In genomic region chr9:135847833-135848232, GRCh38 we compare ENCODE assay signal across 28 cellular contexts.
"Had no signal": no experiment of that assay in that cellular context is flagged by ENCODE, and none has a peak within 500 bp of the region (broad histone marks: within the 10 kb centered on the region; RNA-seq: fewer than 3 reads in every experiment).

No MANE protein-coding gene starts in this region.

- H3K27me3 ChIP-seq: esophagus squamous epithelium, neutrophil, ovary, testis, transverse colon had no signal

- H3K27ac ChIP-seq: epithelial cell of prostate, esophagus squamous epithelium, left ventricle myocardium inferior, neutrophil, ovary, skin epidermis, testis, transverse colon had no signal

- H3K36me3 ChIP-seq: ovary had no signal

- H3K9me3 ChIP-seq: esophagus squamous epithelium, neutrophil, ovary, testis, transverse colon had no signal

- H3K27ac Mint-ChIP-seq: activated CD4-positive, alpha-beta T cell treated with anti-CD3 and anti-CD28 coated beads, Interleukin-2, amount 10 ng/mL, durations not matched to agents 7 days and 5 days; activated CD8-positive, alpha-beta T cell treated with anti-CD3 and anti-CD28 coated beads for 36 hours; activated naive CD4-positive, alpha-beta T cell treated with anti-CD3 and anti-CD28 coated beads, Interleukin-2, amount 50 U/mL, for 24 hours; activated naive CD8-positive, alpha-beta T cell treated with anti-CD3 and anti-CD28 coated beads, Interleukin-2, amount 50 U/mL, for 24 hours; activated T-helper 17 cell treated with anti-CD3 and anti-CD28 coated beads, Interleukin-2, amount 50 U/mL, for 72 hours; dendritic cell treated with granulocyte-macrophage colony-stimulating factor and Interleukin-4, amounts not matched to agents 40 ng/mL and 50 ng/mL, for 4 days; nephron; progenitor cell of endocrine pancreas had no signal

- H3K4me3 Mint-ChIP-seq: activated CD4-positive, alpha-beta T cell treated with anti-CD3 and anti-CD28 coated beads, Interleukin-2, amount 10 ng/mL, durations not matched to agents 7 days and 5 days; activated CD8-positive, alpha-beta T cell treated with anti-CD3 and anti-CD28 coated beads for 36 hours; activated naive CD4-positive, alpha-beta T cell treated with anti-CD3 and anti-CD28 coated beads, Interleukin-2, amount 50 U/mL, for 24 hours; activated naive CD8-positive, alpha-beta T cell treated with anti-CD3 and anti-CD28 coated beads, Interleukin-2, amount 50 U/mL, for 24 hours; activated T-cell treated with anti-CD3 and anti-CD28 coated beads, Interleukin-2, amount 50 U/mL, for 4 hours; activated T-helper 17 cell treated with anti-CD3 and anti-CD28 coated beads, Interleukin-2, amount 50 U/mL, for 72 hours; central memory CD8-positive, alpha-beta T cell; dendritic cell treated with granulocyte-macrophage colony-stimulating factor and Interleukin-4, amounts not matched to agents 40 ng/mL and 50 ng/mL, for 4 days; nephron had no signal

- H3K27me3 Mint-ChIP-seq: activated CD4-positive, alpha-beta T cell treated with anti-CD3 and anti-CD28 coated beads, Interleukin-2, amount 10 ng/mL, durations not matched to agents 7 days and 5 days; activated CD8-positive, alpha-beta T cell treated with anti-CD3 and anti-CD28 coated beads for 36 hours; activated naive CD4-positive, alpha-beta T cell treated with anti-CD3 and anti-CD28 coated beads, Interleukin-2, amount 50 U/mL, for 24 hours; activated naive CD8-positive, alpha-beta T cell treated with anti-CD3 and anti-CD28 coated beads, Interleukin-2, amount 50 U/mL, for 24 hours; activated T-helper 17 cell treated with anti-CD3 and anti-CD28 coated beads, Interleukin-2, amount 50 U/mL, for 72 hours; central memory CD8-positive, alpha-beta T cell; dendritic cell treated with granulocyte-macrophage colony-stimulating factor and Interleukin-4, amounts not matched to agents 40 ng/mL and 50 ng/mL, for 4 days; progenitor cell of endocrine pancreas had no signal

- H3K4me1 Mint-ChIP-seq: nephron had no signal

- ATAC-seq: activated CD8-positive, alpha-beta T cell treated with anti-CD3 and anti-CD28 coated beads for 36 hours; activated naive CD8-positive, alpha-beta T cell treated with anti-CD3 and anti-CD28 coated beads, Interleukin-2, amount 50 U/mL, for 24 hours; activated T-cell treated with anti-CD3 and anti-CD28 coated beads, Interleukin-2, amount 50 U/mL, for 4 hours; activated T-helper 17 cell treated with anti-CD3 and anti-CD28 coated beads, Interleukin-2, amount 50 U/mL, for 72 hours; mucosa of descending colon; sciatic nerve; stimulated activated naive CD8-positive, alpha-beta T cell treated with anti-CD3 and anti-CD28 coated beads, Interleukin-15, Interleukin-2, amounts not matched to agents 100 U/mL and 50 U/mL, for 24 hours had no signal

- H3K4me1 ChIP-seq: left ventricle myocardium inferior, testis, transverse colon had no signal

- DNase-seq: activated CD4-positive, alpha-beta T cell treated with anti-CD3 and anti-CD28 coated beads for 1 hour; activated CD4-positive, alpha-beta T cell treated with anti-CD3 and anti-CD28 coated beads, Interleukin-2, amount 10 ng/mL, durations not matched to agents 7 days and 5 days; activated CD8-positive, alpha-beta T cell treated with anti-CD3 and anti-CD28 coated beads for 36 hours; activated naive CD8-positive, alpha-beta T cell treated with anti-CD3 and anti-CD28 coated beads, Interleukin-2, amount 50 U/mL, for 24 hours; activated T-cell treated with anti-CD3 and anti-CD28 coated beads, Interleukin-2, amount 50 U/mL, for 4 hours; amygdala; effector CD4-positive, alpha-beta T cell; esophagus squamous epithelium; foreskin melanocyte; islet precursor cell; left ventricle myocardium inferior; mucosa of descending colon; ovary; stimulated activated CD4-positive, alpha-beta T cell treated with anti-CD3 and anti-CD28 coated beads, Interleukin-12 subunit alpha, Interleukin-12 subunit beta, amount 100 ng/mL, for 4 hours; stimulated activated CD4-positive, alpha-beta T cell treated with anti-CD3 and anti-CD28 coated beads, Interleukin-4, amount 100 ng/mL, for 1 hour; stimulated activated naive CD8-positive, alpha-beta T cell treated with anti-CD3 and anti-CD28 coated beads, Interleukin-15, Interleukin-2, amounts not matched to agents 100 U/mL and 50 U/mL, for 24 hours; testis; transverse colon had no signal

- H3K4me3 ChIP-seq: esophagus squamous epithelium, left ventricle myocardium inferior, mucosa of descending colon, ovary, skin epidermis, testis, transverse colon had no signal
